In the genomic region with DNA sequence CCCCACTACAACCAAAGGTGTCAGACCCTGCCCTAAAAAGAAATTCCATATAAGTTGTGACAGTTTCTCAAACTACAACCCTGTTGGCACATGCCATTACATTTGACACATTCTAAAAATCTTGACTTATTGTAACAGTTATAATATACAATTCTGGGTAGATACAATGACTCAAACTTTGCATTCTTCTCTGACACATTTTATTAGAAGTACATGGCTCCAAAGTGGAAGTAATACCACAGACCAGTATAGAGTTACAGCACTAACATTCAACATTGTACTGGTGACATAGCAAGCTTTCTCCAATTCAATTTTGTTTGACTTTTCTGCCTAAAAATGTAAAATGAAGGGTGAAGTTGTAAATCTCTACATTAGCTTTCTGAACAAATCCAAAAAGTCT, we compare ENCODE assay signal across 19 cellular contexts.
"Had no signal": no experiment of that assay in that cellular context is flagged by ENCODE, and none has a peak within 500 bp of the region (broad histone marks: within the 10 kb centered on the region; RNA-seq: fewer than 3 reads in every experiment).

No MANE protein-coding gene starts in this region.

- H3K36me3 Mint-ChIP-seq: activated naive CD8-positive, alpha-beta T cell treated with anti-CD3 and anti-CD28 coated beads for 36 hours; brain; immature natural killer cell had no signal

- H3K4me3 ChIP-seq: colonic mucosa, gastroesophageal sphincter, heart right ventricle, mucosa of descending colon, right lobe of liver, smooth muscle cell had no signal

- H3K27me3 Mint-ChIP-seq: brain, T-helper 17 cell had no signal

- H3K27ac ChIP-seq: colonic mucosa, gastroesophageal sphincter, heart right ventricle, parathyroid adenoma, right lobe of liver had no signal

- DNase-seq: activated CD4-positive, alpha-beta T cell treated with anti-CD3 and anti-CD28 coated beads, Interleukin-2, amount 50 U/mL, for 4 hours; activated naive CD8-positive, alpha-beta T cell treated with anti-CD3 and anti-CD28 coated beads for 36 hours; amygdala; central memory CD4-positive, alpha-beta T cell; colonic mucosa; heart right ventricle; immature natural killer cell; mesenchymal stem cell; mucosa of descending colon; naive thymus-derived CD4-positive, alpha-beta T cell; right lobe of liver; stimulated activated CD4-positive, alpha-beta T cell treated with anti-CD3 and anti-CD28 coated beads, Interleukin-4, amount 100 ng/mL, for 1 hour; stimulated activated naive CD8-positive, alpha-beta T cell treated with anti-CD3 and anti-CD28 coated beads, Interleukin-15, amount 100 ng/mL, for 72 hours; T-helper 17 cell; trophoblast cell had no signal

- ATAC-seq: gastroesophageal sphincter; heart right ventricle; mucosa of descending colon; naive thymus-derived CD4-positive, alpha-beta T cell; right lobe of liver; stimulated activated naive CD8-positive, alpha-beta T cell treated with anti-CD3 and anti-CD28 coated beads, Interleukin-15, amount 100 ng/mL, for 72 hours; T-helper 17 cell had no signal

- H3K4me1 Mint-ChIP-seq: activated naive CD8-positive, alpha-beta T cell treated with anti-CD3 and anti-CD28 coated beads for 36 hours; immature natural killer cell; naive thymus-derived CD4-positive, alpha-beta T cell; stimulated activated naive CD8-positive, alpha-beta T cell treated with anti-CD3 and anti-CD28 coated beads, Interleukin-15, amount 100 ng/mL, for 72 hours; T-helper 17 cell had no signal

- H2AFZ ChIP-seq: parathyroid adenoma had no signal

- H3K9me3 ChIP-seq: colonic mucosa, gastroesophageal sphincter, heart right ventricle, mucosa of descending colon, right lobe of liver had no signal

- H3K4me1 ChIP-seq: gastroesophageal sphincter, parathyroid adenoma, right lobe of liver had no signal

- H3K4me3 Mint-ChIP-seq: activated naive CD8-positive, alpha-beta T cell treated with anti-CD3 and anti-CD28 coated beads for 36 hours; brain; immature natural killer cell; naive thymus-derived CD4-positive, alpha-beta T cell; stimulated activated naive CD8-positive, alpha-beta T cell treated with anti-CD3 and anti-CD28 coated beads, Interleukin-15, amount 100 ng/mL, for 72 hours; T-helper 17 cell had no signal

- H3K27me3 ChIP-seq: colonic mucosa, gastroesophageal sphincter, heart right ventricle, right lobe of liver had no signal

- H3K9ac ChIP-seq: parathyroid adenoma had no signal

- H3K36me3 ChIP-seq: colonic mucosa, gastroesophageal sphincter, heart right ventricle, right lobe of liver had no signal

- H3K4me2 ChIP-seq: smooth muscle cell had no signal

- H3K27ac Mint-ChIP-seq: activated naive CD8-positive, alpha-beta T cell treated with anti-CD3 and anti-CD28 coated beads for 36 hours; brain; immature natural killer cell; naive thymus-derived CD4-positive, alpha-beta T cell; stimulated activated naive CD8-positive, alpha-beta T cell treated with anti-CD3 and anti-CD28 coated beads, Interleukin-15, amount 100 ng/mL, for 72 hours; T-helper 17 cell had no signal

- H3K9me3 Mint-ChIP-seq: activated naive CD8-positive, alpha-beta T cell treated with anti-CD3 and anti-CD28 coated beads for 36 hours; brain; stimulated activated naive CD8-positive, alpha-beta T cell treated with anti-CD3 and anti-CD28 coated beads, Interleukin-15, amount 100 ng/mL, for 72 hours had no signal
